Comparison of ENCODE assay signal across 2 cellular contexts in the genomic region with DNA sequence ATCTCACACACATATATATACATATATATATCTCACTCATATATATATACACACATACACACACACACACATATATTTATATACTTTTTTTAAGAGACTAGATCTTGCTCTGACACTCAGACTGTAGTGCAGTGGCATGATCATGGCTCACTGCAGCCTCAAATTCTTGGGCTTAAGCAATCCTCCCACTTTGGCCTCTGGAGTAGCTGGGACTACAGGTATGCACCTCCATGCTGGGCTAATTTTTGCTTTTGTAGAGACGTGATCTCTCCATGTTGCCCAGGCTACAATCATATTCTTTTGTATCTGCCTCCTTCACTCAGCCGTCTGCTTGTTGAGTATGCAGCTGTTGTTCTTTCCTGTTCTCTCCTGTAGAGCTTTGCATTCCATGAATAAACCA.
A peak's percentile ranks its signal among the peaks of the same experiment; 100 is the strongest.
TF ChIP-seq lines count a peak whose summit lies in the region.

No MANE protein-coding gene starts in this region.

TF ChIP-seq in HepG2, 621 proteins besides CTCF, POLR2A, EP300 and RAD21:
- TF ChIP-seq, protein P1, sequence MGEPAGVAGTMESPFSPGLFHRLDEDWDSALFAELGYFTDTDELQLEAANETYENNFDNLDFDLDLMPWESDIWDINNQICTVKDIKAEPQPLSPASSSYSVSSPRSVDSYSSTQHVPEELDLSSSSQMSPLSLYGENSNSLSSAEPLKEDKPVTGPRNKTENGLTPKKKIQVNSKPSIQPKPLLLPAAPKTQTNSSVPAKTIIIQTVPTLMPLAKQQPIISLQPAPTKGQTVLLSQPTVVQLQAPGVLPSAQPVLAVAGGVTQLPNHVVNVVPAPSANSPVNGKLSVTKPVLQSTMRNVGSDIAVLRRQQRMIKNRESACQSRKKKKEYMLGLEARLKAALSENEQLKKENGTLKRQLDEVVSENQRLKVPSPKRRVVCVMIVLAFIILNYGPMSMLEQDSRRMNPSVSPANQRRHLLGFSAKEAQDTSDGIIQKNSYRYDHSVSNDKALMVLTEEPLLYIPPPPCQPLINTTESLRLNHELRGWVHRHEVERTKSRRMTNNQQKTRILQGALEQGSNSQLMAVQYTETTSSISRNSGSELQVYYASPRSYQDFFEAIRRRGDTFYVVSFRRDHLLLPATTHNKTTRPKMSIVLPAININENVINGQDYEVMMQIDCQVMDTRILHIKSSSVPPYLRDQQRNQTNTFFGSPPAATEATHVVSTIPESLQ (CRISPR knock-in tag; conservative IDR thresholded peaks at IDR 0.05): no peak
- no peak for TF ChIP-seq ZBTB8A (CRISPR knock-in tag; IDR thresholded peaks at IDR 0.05; ENCODE audit: borderline replicate concordance, low read depth)
- 0 out of 2 replicates have a peak, but pooled peaks have one; percentile 30 for TF ChIP-seq TARDBP (CRISPR knock-in tag; IDR thresholded peaks at IDR 0.05)
- TF ChIP-seq CEBPG (CRISPR knock-in tag; IDR thresholded peaks at IDR 0.05): peak; percentile 52; the same call in 1 of the 2 replicates
- TF ChIP-seq, protein P2, sequence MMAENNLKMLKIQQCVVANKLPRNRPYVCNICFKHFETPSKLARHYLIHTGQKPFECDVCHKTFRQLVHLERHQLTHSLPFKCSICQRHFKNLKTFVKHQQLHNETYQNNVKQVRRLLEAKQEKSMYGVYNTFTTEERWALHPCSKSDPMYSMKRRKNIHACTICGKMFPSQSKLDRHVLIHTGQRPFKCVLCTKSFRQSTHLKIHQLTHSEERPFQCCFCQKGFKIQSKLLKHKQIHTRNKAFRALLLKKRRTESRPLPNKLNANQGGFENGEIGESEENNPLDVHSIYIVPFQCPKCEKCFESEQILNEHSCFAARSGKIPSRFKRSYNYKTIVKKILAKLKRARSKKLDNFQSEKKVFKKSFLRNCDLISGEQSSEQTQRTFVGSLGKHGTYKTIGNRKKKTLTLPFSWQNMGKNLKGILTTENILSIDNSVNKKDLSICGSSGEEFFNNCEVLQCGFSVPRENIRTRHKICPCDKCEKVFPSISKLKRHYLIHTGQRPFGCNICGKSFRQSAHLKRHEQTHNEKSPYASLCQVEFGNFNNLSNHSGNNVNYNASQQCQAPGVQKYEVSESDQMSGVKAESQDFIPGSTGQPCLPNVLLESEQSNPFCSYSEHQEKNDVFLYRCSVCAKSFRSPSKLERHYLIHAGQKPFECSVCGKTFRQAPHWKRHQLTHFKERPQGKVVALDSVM (CRISPR knock-in tag; IDR thresholded peaks at IDR 0.05): peak; percentile 78
TF ChIP-seq in HepG2: peak in this region for 3.

TF ChIP-seq in H1, 55 proteins besides CTCF, POLR2A, EP300 and RAD21:
- TF ChIP-seq RNF2 (IDR thresholded peaks at IDR 0.05; ENCODE audit: borderline replicate concordance, low read depth, low read length, missing control alignments, poor library complexity, severe bottlenecking) (no peak), BACH1 (IDR thresholded peaks at IDR 0.05; ENCODE audit: low read length) (no peak), SAP30 (IDR thresholded peaks at IDR 0.05; ENCODE audit: insufficient read depth, insufficient replicate concordance, low read length) (no peak), ASH2L (IDR thresholded peaks at IDR 0.05; ENCODE audit: low read length) (no peak), RXRA (IDR thresholded peaks at IDR 0.05; ENCODE audit: insufficient read depth, low read depth, low read length) (no peak), SIN3A (conservative IDR thresholded peaks at IDR 0.05 in 1 of 2, IDR thresholded peaks at IDR 0.05 in 1 of 2; ENCODE audit: low read depth in 1 of 2, low read length in 2 of 2) (no peak), RFX5 (IDR thresholded peaks at IDR 0.05; ENCODE audit: borderline replicate concordance, low read depth, low read length) (no peak), SIX5 (IDR thresholded peaks at IDR 0.05; ENCODE audit: low read depth, low read length) (no peak), KDM5A (IDR thresholded peaks at IDR 0.05; ENCODE audit: low read length) (no peak), HDAC6 (IDR thresholded peaks at IDR 0.05; ENCODE audit: low read depth, low read length) (no peak), PHF8 (conservative IDR thresholded peaks at IDR 0.05; ENCODE audit: low read depth, low read length) (no peak)
- TF ChIP-seq, protein P3, sequence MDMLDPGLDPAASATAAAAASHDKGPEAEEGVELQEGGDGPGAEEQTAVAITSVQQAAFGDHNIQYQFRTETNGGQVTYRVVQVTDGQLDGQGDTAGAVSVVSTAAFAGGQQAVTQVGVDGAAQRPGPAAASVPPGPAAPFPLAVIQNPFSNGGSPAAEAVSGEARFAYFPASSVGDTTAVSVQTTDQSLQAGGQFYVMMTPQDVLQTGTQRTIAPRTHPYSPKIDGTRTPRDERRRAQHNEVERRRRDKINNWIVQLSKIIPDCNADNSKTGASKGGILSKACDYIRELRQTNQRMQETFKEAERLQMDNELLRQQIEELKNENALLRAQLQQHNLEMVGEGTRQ (IDR thresholded peaks at IDR 0.05; ENCODE audit: low read length): no peak
